15 cellular contexts compared by ENCODE assay signal in the genomic region with DNA sequence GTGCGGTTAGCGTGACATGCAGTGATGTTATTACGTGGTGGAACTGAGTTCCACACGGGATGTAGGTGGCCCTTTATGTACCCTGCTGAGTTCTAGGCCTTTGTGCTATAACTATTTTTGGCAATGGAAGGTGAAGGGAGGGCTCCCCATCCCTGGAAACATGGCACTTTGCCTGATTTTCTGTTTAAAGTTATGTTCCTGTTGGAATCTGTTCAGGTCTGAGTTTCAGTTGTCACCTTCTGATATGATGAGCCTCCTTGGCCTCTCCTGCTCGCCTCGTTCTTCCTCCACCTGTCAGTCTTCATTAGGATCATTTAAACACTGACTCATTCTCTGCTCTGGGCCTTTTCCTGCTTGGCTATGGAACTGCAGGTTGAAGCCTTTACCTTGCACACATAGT.
"Had no signal": no experiment of that assay in that cellular context is flagged by ENCODE, and none has a peak within 500 bp of the region (broad histone marks: within the 10 kb centered on the region; RNA-seq: fewer than 3 reads in every experiment).

No MANE protein-coding gene starts in this region.

- H3K36me3 ChIP-seq: pancreas, thyroid gland, vagina had no signal

- H3K4me3 ChIP-seq: coronary artery, pancreas, thyroid gland, vagina had no signal

- H3K9me3 ChIP-seq: pancreas, thyroid gland, vagina had no signal

- DNase-seq: activated CD4-positive, alpha-beta T cell treated with anti-CD3 and anti-CD28 coated beads, Interleukin-2, amount 50 U/mL, for 4 hours; activated CD4-positive, CD25-positive, alpha-beta regulatory T cell treated with anti-CD3 and anti-CD28 coated beads, Interleukin-2, amount 50 U/mL, for 72 hours; activated naive CD4-positive, alpha-beta T cell treated with anti-CD3 and anti-CD28 coated beads for 36 hours; effector CD4-positive, alpha-beta T cell; foreskin fibroblast; glutamatergic neuron; midbrain; pancreas; stimulated activated CD4-positive, alpha-beta T cell treated with anti-CD3 and anti-CD28 coated beads, Interleukin-2, amount 100 ng/mL, for 48 hours; stimulated activated naive B cell treated with anti-CD40 and anti-IgM and Interleukin-4, amounts not matched to agents 10 μg/mL and 1 μg/mL and 100 μg/mL, for 72 hours; T-helper 1 cell; T1000; thyroid gland had no signal

- H3K27me3 ChIP-seq: pancreas, thyroid gland, vagina had no signal

- H3K27ac ChIP-seq: coronary artery, pancreas, thyroid gland, vagina had no signal

- ATAC-seq: stimulated activated naive B cell treated with anti-CD40 and anti-IgM and Interleukin-4, amounts not matched to agents 10 μg/mL and 1 μg/mL and 100 μg/mL, for 72 hours had no signal
